13 cellular contexts compared by ENCODE assay signal in genomic region chr2:104432972-104433371, GRCh38.
DNase-seq lines count a peak whose midpoint lies in the region; TF ChIP-seq lines count a peak whose summit lies in the region.
"Had no signal": no experiment of that assay in that cellular context is flagged by ENCODE, and none has a peak within 500 bp of the region (broad histone marks: within the 10 kb centered on the region; RNA-seq: fewer than 3 reads in every experiment).

No MANE protein-coding gene starts in this region.

- no peaks in the 10 kb centered on the region for H3K36me3 ChIP-seq in Loucy (ENCODE audit: insufficient read depth, low read length)

- 0 out of 2 replicates have a peak overlapping the region, but pooled peaks have one; percentile 62 for H2AFZ ChIP-seq in Loucy (ENCODE audit: low read length)

- H3K4me1 ChIP-seq in Loucy (ENCODE audit: insufficient read depth, low read length, poor library complexity, severe bottlenecking) = peaks cover 16% of the 10 kb centered on the region

- no peaks in the 10 kb centered on the region for H4K20me1 ChIP-seq in Loucy (ENCODE audit: insufficient read depth, low read length, poor library complexity, severe bottlenecking)

- DNase-seq in pons (ENCODE audit: low spot score) (peak; percentile 69), COLO668 (lab: John Stamatoyannopoulos, UW; ENCODE audit: unreplicated experiment) (no peak), NCI-H82 (lab: John Stamatoyannopoulos, UW) (no peak)
- no peak for DNase-seq in stimulated activated naive CD4-positive, alpha-beta T cell treated with Interleukin-2 at 50 U/mL for 16 hours (lab: John Stamatoyannopoulos, UW)
- DNase-seq: HCEC 1CT, NCI-H146, NCI-H2107, NCI-H345 had no signal

- H3K27ac ChIP-seq in angular gyrus (ENCODE audit: low read depth, low read length) = peak overlapping the region; percentile 90
- H3K27ac ChIP-seq in layer of hippocampus (ENCODE audit: low read depth, low read length) = peak overlapping the region; percentile 87
- H3K27ac ChIP-seq: HL-60 had no signal

- H3K27me3 ChIP-seq in Loucy (ENCODE audit: insufficient read depth, low read length, poor library complexity, severe bottlenecking) (no peaks in the 10 kb centered on the region), layer of hippocampus (ENCODE audit: control insufficient read depth, insufficient read depth, low read length) (no peaks in the 10 kb centered on the region)

- no peaks in the 10 kb centered on the region for H3K9me3 ChIP-seq in Loucy (ENCODE audit: insufficient read depth, low read depth, low read length)

- H3K79me2 ChIP-seq in Loucy (ENCODE audit: insufficient read depth, low read length) = no peaks in the 10 kb centered on the region

- no peaks in the 10 kb centered on the region for H3K9me2 ChIP-seq in Loucy (replicated peaks; ENCODE audit: low read depth, low read length)

- H3K9ac ChIP-seq in Loucy (ENCODE audit: low read depth, low read length, poor library complexity, severe bottlenecking) = no peak overlapping the region

- TF ChIP-seq CTCF in Loucy (conservative IDR thresholded peaks at IDR 0.05; ENCODE audit: low read length) = no peak

- no peaks in the 10 kb centered on the region for H3F3A ChIP-seq in Loucy (ENCODE audit: low read depth)

- H3K4me2 ChIP-seq in Loucy (ENCODE audit: low read depth, low read length, poor library complexity, severe bottlenecking) = peak overlapping the region; percentile 45

- no peak overlapping the region for H3K4me3 ChIP-seq in Loucy (ENCODE audit: low read length, poor library complexity, severe bottlenecking)
- H3K4me3 ChIP-seq: GM12878 had no signal
